ENCODE assay signal across 20 cellular contexts in the genomic region with DNA sequence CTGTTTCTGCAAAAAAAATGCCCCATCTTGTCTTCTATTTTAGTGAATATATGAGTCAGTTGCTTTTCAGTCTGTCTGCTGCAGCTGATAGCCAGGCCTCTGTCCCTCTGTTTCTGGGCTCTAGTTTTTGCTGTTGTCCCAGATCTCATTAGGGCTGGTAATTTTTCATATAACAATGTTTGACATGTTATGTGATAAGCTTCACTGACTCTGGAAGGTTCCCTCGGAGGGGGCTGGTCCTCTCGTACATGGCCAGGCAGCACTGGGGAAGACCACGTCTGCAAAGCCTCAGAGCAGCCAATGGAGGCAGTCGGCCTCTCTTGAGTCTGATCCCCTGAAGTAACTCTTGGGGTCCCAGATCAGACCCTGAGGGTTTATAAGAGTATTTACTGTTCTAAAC.
"Had no signal": no experiment of that assay in that cellular context is flagged by ENCODE, and none has a peak within 500 bp of the region (broad histone marks: within the 10 kb centered on the region; RNA-seq: fewer than 3 reads in every experiment).

No MANE protein-coding gene starts in this region.

- H3K27ac ChIP-seq: breast epithelium, VCaP had no signal

- H3K27ac Mint-ChIP-seq: activated CD4-positive, alpha-beta memory T cell treated with anti-CD3 and anti-CD28 coated beads for 36 hours; activated CD4-positive, alpha-beta T cell treated with anti-CD3 and anti-CD28 coated beads, Interleukin-2, amount 10 ng/mL, durations not matched to agents 7 days and 5 days; activated naive CD4-positive, alpha-beta T cell treated with anti-CD3 and anti-CD28 coated beads, Interleukin-2, amount 10 ng/mL, durations not matched to agents 7 days and 5 days; activated naive CD8-positive, alpha-beta T cell treated with anti-CD3 and anti-CD28 coated beads for 36 hours had no signal

- H3K4me1 ChIP-seq: breast epithelium had no signal

- H3K36me3 Mint-ChIP-seq: activated CD4-positive, alpha-beta memory T cell treated with anti-CD3 and anti-CD28 coated beads for 36 hours; activated naive CD4-positive, alpha-beta T cell treated with anti-CD3 and anti-CD28 coated beads, Interleukin-2, amount 10 ng/mL, durations not matched to agents 7 days and 5 days; activated naive CD8-positive, alpha-beta T cell treated with anti-CD3 and anti-CD28 coated beads for 36 hours had no signal

- H3K4me1 Mint-ChIP-seq: activated CD4-positive, alpha-beta T cell treated with anti-CD3 and anti-CD28 coated beads, Interleukin-2, amount 10 ng/mL, durations not matched to agents 7 days and 5 days; activated naive CD4-positive, alpha-beta T cell treated with anti-CD3 and anti-CD28 coated beads, Interleukin-2, amount 10 ng/mL, durations not matched to agents 7 days and 5 days; activated naive CD8-positive, alpha-beta T cell treated with anti-CD3 and anti-CD28 coated beads for 36 hours had no signal

- H3K4me3 ChIP-seq: breast epithelium had no signal

- H3K36me3 ChIP-seq: breast epithelium had no signal

- H3K27me3 ChIP-seq: breast epithelium had no signal

- ATAC-seq: activated T-cell treated with anti-CD3 and anti-CD28 coated beads, Interleukin-2, amount 50 U/mL, for 4 hours had no signal

- H3K9me3 ChIP-seq: breast epithelium had no signal

- DNase-seq: activated CD4-positive, alpha-beta memory T cell treated with anti-CD3 and anti-CD28 coated beads for 36 hours; activated CD4-positive, alpha-beta T cell treated with anti-CD3 and anti-CD28 coated beads, Interleukin-2, amount 10 ng/mL, durations not matched to agents 7 days and 5 days; activated CD4-positive, CD25-positive, alpha-beta regulatory T cell; activated CD8-positive, alpha-beta memory T cell treated with anti-CD3 and anti-CD28 coated beads for 24 hours; activated gamma-delta T cell; activated naive CD4-positive, alpha-beta T cell treated with anti-CD3 and anti-CD28 coated beads, Interleukin-2, amount 10 ng/mL, durations not matched to agents 7 days and 5 days; activated naive CD8-positive, alpha-beta T cell treated with anti-CD3 and anti-CD28 coated beads for 36 hours; activated T-cell treated with anti-CD3 and anti-CD28 coated beads, Interleukin-2, amount 50 U/mL, for 4 hours; caudate nucleus; KG1; NCI-H1048; NCI-H146; NCI-H187 treated with DMSO at 0.1 percent for 48 hours; NCI-H2081 treated with DMSO at 0.1 percent for 48 hours; NCI-H226; NCI-H82; SIG-M5; T-helper 1 cell had no signal

- H3K27me3 Mint-ChIP-seq: activated naive CD4-positive, alpha-beta T cell treated with anti-CD3 and anti-CD28 coated beads, Interleukin-2, amount 10 ng/mL, durations not matched to agents 7 days and 5 days had no signal

- H3K4me3 Mint-ChIP-seq: activated CD4-positive, alpha-beta memory T cell treated with anti-CD3 and anti-CD28 coated beads for 36 hours; activated CD4-positive, alpha-beta T cell treated with anti-CD3 and anti-CD28 coated beads, Interleukin-2, amount 10 ng/mL, durations not matched to agents 7 days and 5 days; activated naive CD4-positive, alpha-beta T cell treated with anti-CD3 and anti-CD28 coated beads, Interleukin-2, amount 10 ng/mL, durations not matched to agents 7 days and 5 days; activated naive CD8-positive, alpha-beta T cell treated with anti-CD3 and anti-CD28 coated beads for 36 hours; activated T-cell treated with anti-CD3 and anti-CD28 coated beads, Interleukin-2, amount 50 U/mL, for 4 hours had no signal

- H3K9me3 Mint-ChIP-seq: activated CD4-positive, alpha-beta memory T cell treated with anti-CD3 and anti-CD28 coated beads for 36 hours; activated CD4-positive, alpha-beta T cell treated with anti-CD3 and anti-CD28 coated beads, Interleukin-2, amount 10 ng/mL, durations not matched to agents 7 days and 5 days; activated naive CD8-positive, alpha-beta T cell treated with anti-CD3 and anti-CD28 coated beads for 36 hours; activated T-cell treated with anti-CD3 and anti-CD28 coated beads, Interleukin-2, amount 50 U/mL, for 4 hours had no signal
